22 cellular contexts compared by ENCODE assay signal in the genomic region with DNA sequence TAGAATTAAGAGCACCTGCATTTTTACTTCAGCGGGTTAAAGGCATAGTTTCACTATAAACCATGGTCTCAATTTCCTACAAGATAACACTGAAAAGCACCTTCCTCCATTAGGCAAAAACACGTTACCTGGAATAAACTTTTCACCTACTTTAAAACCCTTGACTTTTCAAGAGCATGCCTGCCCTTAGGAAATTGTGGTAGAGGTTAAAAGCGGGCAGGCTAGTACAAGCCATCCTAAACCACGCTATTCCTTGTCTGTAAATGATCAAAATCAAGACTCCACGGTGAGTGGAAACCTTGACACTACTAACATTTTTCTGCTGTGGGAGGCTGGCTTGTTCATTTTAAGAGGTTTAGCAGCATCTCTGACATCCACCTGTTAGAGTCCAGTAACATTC. TPM values are rescaled to one million over a fixed set of nuclear protein-coding genes. Genes with fewer than 3 reads are reported as not detected.
"Had no signal": no experiment of that assay in that cellular context is flagged by ENCODE, and none has a peak within 500 bp of the region (broad histone marks: within the 10 kb centered on the region; RNA-seq: fewer than 3 reads in every experiment).

No MANE protein-coding gene starts in this region.

- H3K27me3 ChIP-seq: adrenal gland had no signal

- H3K4me3 ChIP-seq: adrenal gland, SK-N-MC had no signal

- H3K4me3 Mint-ChIP-seq: activated CD4-positive, alpha-beta memory T cell treated with anti-CD3 and anti-CD28 coated beads, Interleukin-2, amount 10 ng/mL, durations not matched to agents 7 days and 5 days; activated CD4-positive, alpha-beta T cell treated with anti-CD3 and anti-CD28 coated beads for 36 hours; activated naive CD8-positive, alpha-beta T cell treated with anti-CD3 and anti-CD28 coated beads, Interleukin-2, amount 10 ng/mL, durations not matched to agents 7 days and 5 days had no signal

- H3K27ac Mint-ChIP-seq: activated CD4-positive, alpha-beta memory T cell treated with anti-CD3 and anti-CD28 coated beads, Interleukin-2, amount 10 ng/mL, durations not matched to agents 7 days and 5 days; activated CD4-positive, alpha-beta T cell treated with anti-CD3 and anti-CD28 coated beads for 36 hours; activated naive CD8-positive, alpha-beta T cell treated with anti-CD3 and anti-CD28 coated beads, Interleukin-2, amount 10 ng/mL, durations not matched to agents 7 days and 5 days had no signal

- ATAC-seq: activated CD4-positive, alpha-beta T cell treated with anti-CD3 and anti-CD28 coated beads for 36 hours had no signal

- H3K27ac ChIP-seq: adrenal gland, SK-N-MC, WERI-Rb-1 had no signal

- H3K4me1 Mint-ChIP-seq: activated CD4-positive, alpha-beta memory T cell treated with anti-CD3 and anti-CD28 coated beads, Interleukin-2, amount 10 ng/mL, durations not matched to agents 7 days and 5 days had no signal

- H3K9me3 ChIP-seq: adrenal gland had no signal

- DNase-seq: activated CD4-positive, alpha-beta memory T cell treated with anti-CD3 and anti-CD28 coated beads, Interleukin-2, amount 10 ng/mL, durations not matched to agents 7 days and 5 days; activated CD4-positive, alpha-beta T cell treated with anti-CD3 and anti-CD28 coated beads for 36 hours; activated CD4-positive, alpha-beta T cell treated with anti-CD3 and anti-CD28 coated beads, Interleukin-2, amount 50 U/mL, for 1 hour; activated naive CD4-positive, alpha-beta T cell treated with anti-CD3 and anti-CD28 coated beads, Interleukin-2, amount 50 U/mL, for 16 hours; activated naive CD8-positive, alpha-beta T cell treated with anti-CD3 and anti-CD28 coated beads, Interleukin-2, amount 10 ng/mL, durations not matched to agents 7 days and 5 days; adrenal gland; anterior cingulate cortex; Kasumi-1; NCI-H1048; NCI-H1930; NCI-H345; NCI-H510A; NCI-H526 treated with DMSO at 0.1 percent for 48 hours; NCI-H82; SIG-M5; T-helper 1 cell; WERI-Rb-1 had no signal

- H3K27me3 Mint-ChIP-seq: activated CD4-positive, alpha-beta memory T cell treated with anti-CD3 and anti-CD28 coated beads, Interleukin-2, amount 10 ng/mL, durations not matched to agents 7 days and 5 days; activated CD4-positive, alpha-beta T cell treated with anti-CD3 and anti-CD28 coated beads for 36 hours; activated naive CD8-positive, alpha-beta T cell treated with anti-CD3 and anti-CD28 coated beads, Interleukin-2, amount 10 ng/mL, durations not matched to agents 7 days and 5 days had no signal

- H3K9me3 Mint-ChIP-seq: activated CD4-positive, alpha-beta memory T cell treated with anti-CD3 and anti-CD28 coated beads, Interleukin-2, amount 10 ng/mL, durations not matched to agents 7 days and 5 days; activated naive CD8-positive, alpha-beta T cell treated with anti-CD3 and anti-CD28 coated beads, Interleukin-2, amount 10 ng/mL, durations not matched to agents 7 days and 5 days had no signal

RNA-seq across cellular contexts. Expression of a gene that starts 43.9 kb away (rescaled TPM):
- total RNA-seq: activated CD4-positive, alpha-beta memory T cell treated with anti-CD3 and anti-CD28 coated beads, Interleukin-2, amount 10 ng/mL, durations not matched to agents 7 days and 5 days; activated CD4-positive, alpha-beta T cell treated with anti-CD3 and anti-CD28 coated beads for 36 hours; activated CD8-positive, alpha-beta memory T cell treated with anti-CD3 and anti-CD28 coated beads for 36 hours; activated naive CD8-positive, alpha-beta T cell treated with anti-CD3 and anti-CD28 coated beads, Interleukin-2, amount 10 ng/mL, durations not matched to agents 7 days and 5 days; OCI-LY7; RPMI7951; T-helper 2 cell treated with Interferon-gamma antibody and Interleukin-4, amounts not matched to agents 100 ng/mL and 5 ng/mL, for 36 hours had no signal
